7 cellular contexts compared by ENCODE assay signal in genomic region chr20:51639206-51639832, GRCh38.
DNase-seq lines count a peak whose midpoint lies in the region; ATAC-seq, FAIRE-seq and TF ChIP-seq lines count a peak whose summit lies in the region.

No MANE protein-coding gene starts in this region.

- H3K27ac ChIP-seq in Karpas-422 (ENCODE audit: low read length) (no peak overlapping the region), small intestine (ENCODE audit: low read depth in 1 of 2, low read length in 1 of 2) (no peak overlapping the region)

- peak; percentile 92 for TF ChIP-seq CTCF in GM12864 (IDR thresholded peaks at IDR 0.05; ENCODE audit: low read depth, low read length, missing control alignments)

- 30 to 42% (median 42%) methylated on average over 12 of the region's 12 CpGs for WGBS in small intestine, 3 donors

- no peak for FAIRE-seq in small intestine (lab: Jason Lieb, UNC)

- no peak for DNase-seq in GM12864 (ENCODE audit: low read depth)
- peak; percentile 82 for DNase-seq in Karpas-422
- DNase-seq in SKM-1 treated with dmso at 0.1 percent for 144 hours (lab: John Stamatoyannopoulos, UW; ENCODE audit: unreplicated experiment) = peak; percentile 52
- peak in 30 of 56 donors; percentile 3 to 73 (median 18) for DNase-seq in amygdala (lab: John Stamatoyannopoulos, UW)
- peak; percentile 54 for DNase-seq in hepatic stellate cell (ENCODE audit: low spot score)
- DNase-seq in small intestine = peak; percentile 32

- H3K9me2 ChIP-seq in Karpas-422 (replicated peaks; ENCODE audit: insufficient read depth, low read length) = no peaks in the 10 kb centered on the region

- no peaks in the 10 kb centered on the region for H4K20me1 ChIP-seq in Karpas-422 (ENCODE audit: insufficient read depth, low read depth, low read length)

- H3K4me3 ChIP-seq in GM12864 (ENCODE audit: low read depth, low read length) = no peak overlapping the region
- H3K4me3 ChIP-seq in Karpas-422 (ENCODE audit: low read length) = no peak overlapping the region
- H3K4me3 ChIP-seq in small intestine (ENCODE audit: low read depth in 1 of 2, low read length in 2 of 2) = no peak overlapping the region

- H3K4me1 ChIP-seq in Karpas-422 (ENCODE audit: low read length) (no peaks in the 10 kb centered on the region; the same call in 1 of the 2 replicates), small intestine (ENCODE audit: control insufficient read depth in 2 of 2, insufficient read depth in 1 of 2, low read depth in 1 of 2, low read length in 1 of 2) (no peaks in the 10 kb centered on the region)

- ATAC-seq in GM21360 (IDR thresholded peaks at IDR 0.05; ENCODE audit: unreplicated experiment) = no peak

- no peak overlapping the region for H3K9ac ChIP-seq in Karpas-422 (ENCODE audit: low read length)

- no peak overlapping the region for H3K4me2 ChIP-seq in Karpas-422 (ENCODE audit: low read depth, low read length, poor library complexity, severe bottlenecking)

- no peaks in the 10 kb centered on the region for H3K27me3 ChIP-seq in Karpas-422 (ENCODE audit: low read length)
- no peaks in the 10 kb centered on the region for H3K27me3 ChIP-seq in small intestine (ENCODE audit: control insufficient read depth in 2 of 2, insufficient read depth in 2 of 2, low read length in 2 of 2)

- H3K9me3 ChIP-seq in Karpas-422 (ENCODE audit: low read length) (no peaks in the 10 kb centered on the region), small intestine (ENCODE audit: control insufficient read depth, low read depth) (no peaks in the 10 kb centered on the region)

- no peaks in the 10 kb centered on the region for H3K79me2 ChIP-seq in Karpas-422 (ENCODE audit: low read length)

- H3K36me3 ChIP-seq in Karpas-422 (ENCODE audit: insufficient read depth, low read length) = no peaks in the 10 kb centered on the region
- no peaks in the 10 kb centered on the region for H3K36me3 ChIP-seq in small intestine (ENCODE audit: control insufficient read depth in 2 of 2, insufficient read depth in 2 of 2, low read length in 2 of 2)

- H2AFZ ChIP-seq in Karpas-422 (ENCODE audit: low read length) = no peak overlapping the region
